Comparison of ENCODE assay signal across 8 cellular contexts in genomic region chr10:103967433-103968142, GRCh38. TPM values are rescaled to one million over a fixed set of nuclear protein-coding genes. Genes with fewer than 3 reads are reported as not detected.
DNase-seq lines count a peak whose midpoint lies in the region; ATAC-seq, FAIRE-seq and TF ChIP-seq lines count a peak whose summit lies in the region.

No MANE protein-coding gene starts in this region.

- peak overlapping the region; percentile 97 for H3K4me3 ChIP-seq in CD8-positive, alpha-beta T cell (ENCODE audit: low read depth, low read length)
- peak overlapping the region; percentile 95 to 99 for H3K4me3 ChIP-seq in Panc1 (ENCODE audit: low read depth in 2 of 2, low read length in 2 of 2)
- peak overlapping the region; percentile 64 to 72 for H3K4me3 ChIP-seq in cardiac fibroblast (replicated peaks in 1 of 2; ENCODE audit: low read depth in 2 of 2, low read length in 2 of 2)
- peak overlapping the region; percentile 98 to 100 for H3K4me3 ChIP-seq in kidney (ENCODE audit: low read length in 2 of 2)

- H3K27ac ChIP-seq in CD8-positive, alpha-beta T cell (ENCODE audit: low read depth, low read length): peak overlapping the region; percentile 83
- H3K27ac ChIP-seq in Panc1 (ENCODE audit: low read length) (peak overlapping the region; percentile 92), kidney (ENCODE audit: low read depth in 2 of 2, low read length in 2 of 2) (peak overlapping the region; percentile 93 to 96)

- H3K9ac ChIP-seq in kidney (ENCODE audit: low read length in 2 of 2): peak overlapping the region; percentile 85 to 100

- H3K36me3 Mint-ChIP-seq in CD8-positive, alpha-beta T cell: peaks cover 18% of the 10 kb centered on the region
- H3K36me3 Mint-ChIP-seq in stimulated activated effector memory CD8-positive, alpha-beta T cell treated with anti-CD3 and anti-CD28 coated beads, Interleukin-12 subunit alpha, Interleukin-12 subunit beta, amount 100 ng/mL, for 72 hours: peaks cover 18% of the 10 kb centered on the region

- intact Hi-C loops in CD8-positive, alpha-beta T cell (cut with DNase I, micrococcal nuclease): loop anchor here (1.0 to 5.0 kb wide), 10 partner anchors 15 to 383 kb away; partner anchors contain the start of genes STN1 (in 2 of the 2), CFAP43 (in 1 of the 2) and GSTO2 (in 1 of the 2)
- intact Hi-C loops in Panc1 (cut with micrococcal nuclease; ENCODE audit: unreplicated experiment): loop anchor here (5.0 kb wide), 2 partner anchors 50 to 80 kb away; partner anchors contain the start of gene STN1
- intact Hi-C loops in kidney (cut with DNase I): no loop called here

- no peaks in the 10 kb centered on the region for H3K9me3 Mint-ChIP-seq in CD8-positive, alpha-beta T cell
- no peaks in the 10 kb centered on the region for H3K9me3 Mint-ChIP-seq in stimulated activated effector memory CD8-positive, alpha-beta T cell treated with anti-CD3 and anti-CD28 coated beads, Interleukin-12 subunit alpha, Interleukin-12 subunit beta, amount 100 ng/mL, for 72 hours

- H3K4me1 Mint-ChIP-seq in CD8-positive, alpha-beta T cell (ENCODE audit: low read depth): peaks cover 50% of the 10 kb centered on the region
- H3K4me1 Mint-ChIP-seq in stimulated activated effector memory CD8-positive, alpha-beta T cell treated with anti-CD3 and anti-CD28 coated beads, Interleukin-12 subunit alpha, Interleukin-12 subunit beta, amount 100 ng/mL, for 72 hours: peaks cover 26% of the 10 kb centered on the region

- peak in 1 of 7 experiments; percentile 25 for DNase-seq in CD8-positive, alpha-beta T cell
- no peak for DNase-seq in Panc1 (ENCODE audit: low read depth, low spot score)
- DNase-seq in cardiac fibroblast (ENCODE audit: low read depth in 2 of 2): peak; percentile 32 to 40
- DNase-seq in kidney: no peak
- DNase-seq in stimulated activated effector memory CD8-positive, alpha-beta T cell treated with anti-CD3 and anti-CD28 coated beads, Interleukin-12 subunit alpha, Interleukin-12 subunit beta, amount 100 ng/mL, for 72 hours (ENCODE audit: low spot score in 2 of 2): peak in 1 of 2 donors; percentile 62
- no peak for DNase-seq in NCI-H524 treated with DMSO at 0.1 percent for 48 hours (lab: John Stamatoyannopoulos, UW)

- no peak for TF ChIP-seq CTCF in CD8-positive, alpha-beta T cell (IDR thresholded peaks at IDR 0.05)
- no peak for TF ChIP-seq CTCF in Panc1 (IDR thresholded peaks at IDR 0.05)
- no peak for TF ChIP-seq CTCF in cardiac fibroblast (IDR thresholded peaks at IDR 0.05; ENCODE audit: low read depth, low read length)
- peak; percentile 3 for TF ChIP-seq CTCF in kidney (IDR thresholded peaks at IDR 0.05; ENCODE audit: borderline replicate concordance, extremely low read depth, insufficient read depth)

- CTCF ChIA-PET in CD8-positive, alpha-beta T cell (lab: Charles Lee): interaction anchor here (0.9 to 1.5 kb wide), 2 partner anchors 16 to 80 kb away, joined by 3 to 6 read pairs; no protein-coding TSS in a partner anchor
- CTCF ChIA-PET in Panc1 (lab: Charles Lee): interaction anchor here (0.6 kb wide), 1 partner anchor 78 kb away, joined by 4 read pairs; no protein-coding TSS in a partner anchor

- no peaks in the 10 kb centered on the region for H3K9me3 ChIP-seq in CD8-positive, alpha-beta T cell (ENCODE audit: low read length)
- H3K9me3 ChIP-seq in Panc1 (ENCODE audit: control insufficient read depth, insufficient read depth, low read depth, low read length) (no peaks in the 10 kb centered on the region), kidney (ENCODE audit: control insufficient read depth in 1 of 2, low read length in 2 of 2) (no peaks in the 10 kb centered on the region)

- H3K36me3 ChIP-seq in CD8-positive, alpha-beta T cell (ENCODE audit: insufficient read depth, low read length): no peaks in the 10 kb centered on the region
- H3K36me3 ChIP-seq in Panc1 (ENCODE audit: control insufficient read depth, insufficient read depth, low read length) (peaks cover 9% of the 10 kb centered on the region; the same call in 1 of the 2 replicates), kidney (ENCODE audit: control insufficient read depth in 1 of 2, insufficient read depth in 2 of 2, low read length in 2 of 2) (no peaks in the 10 kb centered on the region)

- in situ Hi-C loops in Panc1 (cut with HindIII; ENCODE audit: low pct_unique_long_range_greater_than_20kb, low sequenced_read_pairs): no loop called here

- H3K27ac Mint-ChIP-seq in CD8-positive, alpha-beta T cell: peak overlapping the region; percentile 88
- peak overlapping the region; percentile 89 for H3K27ac Mint-ChIP-seq in stimulated activated effector memory CD8-positive, alpha-beta T cell treated with anti-CD3 and anti-CD28 coated beads, Interleukin-12 subunit alpha, Interleukin-12 subunit beta, amount 100 ng/mL, for 72 hours

- ATAC-seq in CD8-positive, alpha-beta T cell: peak; percentile 25
- ATAC-seq in GM19035 (IDR thresholded peaks at IDR 0.05; ENCODE audit: unreplicated experiment) (peak; percentile 46), HG03135 (IDR thresholded peaks at IDR 0.05; ENCODE audit: unreplicated experiment) (peak; percentile 41), Panc1 (peak; percentile 61)
- peak; percentile 60 for ATAC-seq in stimulated activated effector memory CD8-positive, alpha-beta T cell treated with anti-CD3 and anti-CD28 coated beads, Interleukin-12 subunit alpha, Interleukin-12 subunit beta, amount 100 ng/mL, for 72 hours

- POLR2A ChIA-PET in CD8-positive, alpha-beta T cell (lab: Charles Lee): interaction anchor here (0.7 to 2.3 kb wide), 4 partner anchors 26 to 234 kb away, joined by 3 to 13 read pairs (median 3); partner anchors contain the start of gene SFR1
- POLR2A ChIA-PET in Panc1 (lab: Charles Lee): no interaction called here

- H3K27me3 Mint-ChIP-seq in CD8-positive, alpha-beta T cell (ENCODE audit: low read depth): no peaks in the 10 kb centered on the region

- H3K4me1 ChIP-seq in CD8-positive, alpha-beta T cell (ENCODE audit: insufficient read depth, low read length): peaks cover 14% of the 10 kb centered on the region
- H3K4me1 ChIP-seq in Panc1 (ENCODE audit: control insufficient read depth, insufficient read depth, low read length) (peaks cover 16% of the 10 kb centered on the region), kidney (ENCODE audit: control insufficient read depth in 1 of 2, insufficient read depth in 1 of 2, low read depth in 1 of 2, low read length in 2 of 2) (peaks cover 3 to 14% of the 10 kb centered on the region in 2 donors)

- H3K27me3 ChIP-seq in CD8-positive, alpha-beta T cell (ENCODE audit: insufficient read depth, low read length): no peaks in the 10 kb centered on the region
- H3K27me3 ChIP-seq in Panc1 (ENCODE audit: control insufficient read depth, insufficient read depth, low read length): no peaks in the 10 kb centered on the region

- H3K4me3 Mint-ChIP-seq in CD8-positive, alpha-beta T cell: peak overlapping the region; percentile 96
- H3K4me3 Mint-ChIP-seq in stimulated activated effector memory CD8-positive, alpha-beta T cell treated with anti-CD3 and anti-CD28 coated beads, Interleukin-12 subunit alpha, Interleukin-12 subunit beta, amount 100 ng/mL, for 72 hours: peak overlapping the region; percentile 86

- FAIRE-seq in kidney (lab: Jason Lieb, UNC): no peak

- no TSS peak for BruUV-seq in Panc1 (replicated peaks; lab: Mats Ljungman, UMichigan)

RNA-seq across cellular contexts. Expression of gene SLK, which starts 0.6 kb away (rescaled TPM):
- total RNA-seq in CD8-positive, alpha-beta T cell: 10 to 100 TPM; 23.8 to 24.6 TPM
- 40.8 TPM for total RNA-seq in Panc1 (2021; ENCODE audit: unreplicated experiment)
- 22.0 TPM for polyA plus RNA-seq in Panc1 (2012; ENCODE audit: insufficient read length)
- 45.5 TPM for total RNA-seq in kidney
- 12.3 TPM for polyA plus RNA-seq in kidney (ENCODE audit: insufficient read depth, low read depth, low replicate concordance)

RNA-seq across cellular contexts. Expression of gene STN1, which starts 49.6 kb away (rescaled TPM):
- 10 to 100 TPM; 14.2 to 14.8 TPM for total RNA-seq in CD8-positive, alpha-beta T cell
- 28.9 TPM for total RNA-seq in Panc1 (2021; ENCODE audit: unreplicated experiment)
- polyA plus RNA-seq in Panc1 (2012; ENCODE audit: insufficient read length): 24.2 TPM
- 30.1 TPM for total RNA-seq in kidney
- polyA plus RNA-seq in kidney (ENCODE audit: insufficient read depth, low read depth, low replicate concordance): 29.4 TPM

Comparison
In these comparisons a context has a peak if more than half of its experiments do, and no peak if none do; other contexts are left out.
1. DNase-seq: peak in cardiac fibroblast (2 of 2); none in Panc1 (single experiment), kidney (single experiment) and NCI-H524 treated with DMSO at 0.1 percent for 48 hours (single experiment).
2. Peak in every context shown above with its lines, with median percentiles within 50 percentile points of each other: ATAC-seq, H3K27ac ChIP-seq and H3K4me3 ChIP-seq.